Comparison of ENCODE assay signal across 17 cellular contexts in the genomic region with DNA sequence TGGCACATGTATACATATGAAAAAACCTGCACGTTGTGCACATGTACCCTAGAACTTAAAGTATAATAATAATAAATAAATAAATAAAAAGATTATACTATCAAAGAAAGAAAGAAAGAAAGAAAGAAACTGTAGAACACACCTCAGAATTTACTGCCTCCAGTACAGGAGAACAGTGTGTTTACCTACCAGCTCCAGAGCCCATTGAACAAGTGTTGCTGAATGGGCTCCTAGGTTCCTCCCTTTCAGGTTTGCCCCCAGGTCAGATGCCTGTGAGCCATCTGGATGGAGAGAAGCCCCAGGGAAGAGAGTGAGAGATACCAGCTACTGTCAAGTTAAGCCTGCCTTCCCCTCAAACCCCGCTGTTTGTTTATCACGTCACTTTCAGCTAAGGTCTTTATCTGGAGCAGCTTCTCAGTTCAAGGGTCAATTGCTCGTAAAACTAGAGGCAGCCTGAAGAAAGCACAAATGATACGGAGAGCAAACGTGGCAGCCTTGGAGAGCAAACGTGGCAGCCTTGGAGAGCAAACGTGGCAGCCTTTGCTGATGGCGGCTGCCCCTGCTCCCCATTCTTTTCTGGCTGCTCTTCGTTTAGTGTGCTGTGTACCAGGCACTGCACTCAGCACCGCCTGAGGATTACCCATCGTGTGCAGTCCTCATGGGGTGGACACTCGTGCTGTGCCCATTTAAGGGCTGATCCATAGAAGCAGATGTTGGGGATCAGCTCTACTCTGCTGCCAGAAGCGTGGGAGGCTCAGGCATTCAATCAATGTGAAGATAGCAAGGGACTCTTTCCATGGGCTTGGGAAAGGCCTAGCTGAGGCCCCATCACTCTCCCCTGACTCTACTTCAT.
"Had no signal": no experiment of that assay in that cellular context is flagged by ENCODE, and none has a peak within 500 bp of the region (broad histone marks: within the 10 kb centered on the region; RNA-seq: fewer than 3 reads in every experiment).

No MANE protein-coding gene starts in this region.

- ATAC-seq: activated CD8-positive, alpha-beta T cell treated with anti-CD3 and anti-CD28 coated beads for 36 hours; heart right ventricle had no signal

- DNase-seq: activated CD4-positive, alpha-beta T cell treated with anti-CD3 and anti-CD28 coated beads for 48 hours; activated CD4-positive, CD25-positive, alpha-beta regulatory T cell; activated CD8-positive, alpha-beta T cell treated with anti-CD3 and anti-CD28 coated beads for 36 hours; activated naive CD4-positive, alpha-beta T cell treated with anti-CD3 and anti-CD28 coated beads for 36 hours; activated T-cell treated with anti-CD3 and anti-CD28 coated beads, Interleukin-2, amount 50 U/mL, for 24 hours; anterior cingulate cortex; central memory CD4-positive, alpha-beta T cell; heart right ventricle; immature natural killer cell; retina; stimulated activated CD4-positive, alpha-beta T cell treated with anti-CD3 and anti-CD28 coated beads, Interleukin-4, amount 100 ng/mL, for 1 hour; stomach; T1000 had no signal

- H3K27ac ChIP-seq: coronary artery, heart right ventricle, stomach had no signal

- H3K4me1 Mint-ChIP-seq: memory B cell had no signal

- H3K9me3 Mint-ChIP-seq: activated CD8-positive, alpha-beta T cell treated with anti-CD3 and anti-CD28 coated beads for 36 hours; activated naive CD4-positive, alpha-beta T cell treated with anti-CD3 and anti-CD28 coated beads for 36 hours; activated T-cell treated with anti-CD3 and anti-CD28 coated beads, Interleukin-2, amount 50 U/mL, for 24 hours; immature natural killer cell had no signal

- H3K27ac Mint-ChIP-seq: activated CD8-positive, alpha-beta T cell treated with anti-CD3 and anti-CD28 coated beads for 36 hours; activated naive CD4-positive, alpha-beta T cell treated with anti-CD3 and anti-CD28 coated beads for 36 hours; activated T-cell treated with anti-CD3 and anti-CD28 coated beads, Interleukin-2, amount 50 U/mL, for 24 hours; brain; memory B cell; type B pancreatic cell had no signal

- H3K4me3 Mint-ChIP-seq: activated CD8-positive, alpha-beta T cell treated with anti-CD3 and anti-CD28 coated beads for 36 hours; activated naive CD4-positive, alpha-beta T cell treated with anti-CD3 and anti-CD28 coated beads for 36 hours; activated T-cell treated with anti-CD3 and anti-CD28 coated beads, Interleukin-2, amount 50 U/mL, for 24 hours; brain; memory B cell; type B pancreatic cell had no signal

- H3K36me3 Mint-ChIP-seq: brain, immature natural killer cell, memory B cell, type B pancreatic cell had no signal
